1 cellular context compared by ENCODE assay signal in the genomic region with DNA sequence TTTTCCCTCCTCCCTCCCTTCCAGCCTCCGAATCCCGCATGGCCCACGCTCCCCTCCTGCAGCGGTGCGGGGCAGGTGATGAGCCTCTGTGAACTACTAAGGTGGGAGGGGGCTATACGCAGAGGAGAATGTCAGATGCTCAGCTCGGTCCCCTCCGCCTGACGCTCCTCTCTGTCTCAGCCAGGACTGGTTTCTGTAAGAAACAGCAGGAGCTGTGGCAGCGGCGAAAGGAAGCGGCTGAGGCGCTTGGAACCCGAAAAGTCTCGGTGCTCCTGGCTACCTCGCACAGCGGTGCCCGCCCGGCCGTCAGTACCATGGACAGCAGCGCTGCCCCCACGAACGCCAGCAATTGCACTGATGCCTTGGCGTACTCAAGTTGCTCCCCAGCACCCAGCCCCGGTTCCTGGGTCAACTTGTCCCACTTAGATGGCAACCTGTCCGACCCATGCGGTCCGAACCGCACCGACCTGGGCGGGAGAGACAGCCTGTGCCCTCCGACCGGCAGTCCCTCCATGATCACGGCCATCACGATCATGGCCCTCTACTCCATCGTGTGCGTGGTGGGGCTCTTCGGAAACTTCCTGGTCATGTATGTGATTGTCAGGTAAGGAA.
A peak's percentile ranks its signal among the peaks of the same experiment; 100 is the strongest.
TF ChIP-seq lines count a peak whose summit lies in the region.

TSS of gene OPRM1 (plus strand) at position 10 of the 612 bp plus-strand sequence. CDS start at position 315, 305 bp downstream.

TF ChIP-seq in A549, 52 proteins besides CTCF, POLR2A, EP300 and RAD21:
- TF ChIP-seq, protein P1, sequence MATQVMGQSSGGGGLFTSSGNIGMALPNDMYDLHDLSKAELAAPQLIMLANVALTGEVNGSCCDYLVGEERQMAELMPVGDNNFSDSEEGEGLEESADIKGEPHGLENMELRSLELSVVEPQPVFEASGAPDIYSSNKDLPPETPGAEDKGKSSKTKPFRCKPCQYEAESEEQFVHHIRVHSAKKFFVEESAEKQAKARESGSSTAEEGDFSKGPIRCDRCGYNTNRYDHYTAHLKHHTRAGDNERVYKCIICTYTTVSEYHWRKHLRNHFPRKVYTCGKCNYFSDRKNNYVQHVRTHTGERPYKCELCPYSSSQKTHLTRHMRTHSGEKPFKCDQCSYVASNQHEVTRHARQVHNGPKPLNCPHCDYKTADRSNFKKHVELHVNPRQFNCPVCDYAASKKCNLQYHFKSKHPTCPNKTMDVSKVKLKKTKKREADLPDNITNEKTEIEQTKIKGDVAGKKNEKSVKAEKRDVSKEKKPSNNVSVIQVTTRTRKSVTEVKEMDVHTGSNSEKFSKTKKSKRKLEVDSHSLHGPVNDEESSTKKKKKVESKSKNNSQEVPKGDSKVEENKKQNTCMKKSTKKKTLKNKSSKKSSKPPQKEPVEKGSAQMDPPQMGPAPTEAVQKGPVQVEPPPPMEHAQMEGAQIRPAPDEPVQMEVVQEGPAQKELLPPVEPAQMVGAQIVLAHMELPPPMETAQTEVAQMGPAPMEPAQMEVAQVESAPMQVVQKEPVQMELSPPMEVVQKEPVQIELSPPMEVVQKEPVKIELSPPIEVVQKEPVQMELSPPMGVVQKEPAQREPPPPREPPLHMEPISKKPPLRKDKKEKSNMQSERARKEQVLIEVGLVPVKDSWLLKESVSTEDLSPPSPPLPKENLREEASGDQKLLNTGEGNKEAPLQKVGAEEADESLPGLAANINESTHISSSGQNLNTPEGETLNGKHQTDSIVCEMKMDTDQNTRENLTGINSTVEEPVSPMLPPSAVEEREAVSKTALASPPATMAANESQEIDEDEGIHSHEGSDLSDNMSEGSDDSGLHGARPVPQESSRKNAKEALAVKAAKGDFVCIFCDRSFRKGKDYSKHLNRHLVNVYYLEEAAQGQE (IDR thresholded peaks at IDR 0.05), result peak; percentile 85
- TF ChIP-seq HOXB13 (CRISPR knock-in tag; IDR thresholded peaks at IDR 0.05; ENCODE audit: low read depth) (no peak), HDAC2 (IDR thresholded peaks at IDR 0.05) (no peak)
